In genomic region chr22:50304528-50305392, GRCh38 we compare ENCODE assay signal across 8 cellular contexts. TPM values are rescaled to one million over a fixed set of nuclear protein-coding genes. Genes with fewer than 3 reads are reported as not detected.
DNase-seq lines count a peak whose midpoint lies in the region; ATAC-seq and TF ChIP-seq lines count a peak whose summit lies in the region.

No MANE protein-coding gene starts in this region.

- no peak for DNase-seq in Caco-2
- DNase-seq in NOMO-1 (lab: John Stamatoyannopoulos, UW; ENCODE audit: unreplicated experiment in 2 of 2), result peak; percentile 81 to 91
- DNase-seq in nucleus accumbens (lab: John Stamatoyannopoulos, UW), result peak in 38 of 56 donors; percentile 12 to 73 (median 48)
- no peak for DNase-seq in stimulated activated effector memory CD8-positive, alpha-beta T cell treated with anti-CD3 and anti-CD28 coated beads, Interleukin-12 subunit alpha, Interleukin-12 subunit beta, amount 100 ng/mL, for 72 hours (ENCODE audit: low spot score in 2 of 2)
- DNase-seq in NCI-H2227 (lab: John Stamatoyannopoulos, UW; ENCODE audit: unreplicated experiment), result no peak
- no peak for DNase-seq in activated T-helper 2 cell treated with anti-CD3 and anti-CD28 coated beads, Interferon-gamma antibody, Interleukin-2, Interleukin-4, amounts not matched to agents 10 μg/mL and 5 μg/mL and 100 μg/mL, durations not matched to agents 14 hours and 24 hours and 36 hours (ENCODE audit: low spot score)

- H3K27me3 ChIP-seq in Caco-2 (replicated peaks; ENCODE audit: control insufficient read depth, insufficient read depth, low read length) (no peaks in the 10 kb centered on the region), endocrine pancreas (ENCODE audit: control insufficient read depth, insufficient read depth, low read length) (no peaks in the 10 kb centered on the region)

- TF ChIP-seq CTCF in Caco-2 (IDR thresholded peaks at IDR 0.05; ENCODE audit: insufficient read depth in 1 of 2, low read depth in 1 of 2, low read length in 1 of 2, severe bottlenecking in 1 of 2, unreplicated experiment in 1 of 2), result no peak

- peaks cover 13% of the 10 kb centered on the region for H3K4me1 Mint-ChIP-seq in Caco-2 (ENCODE audit: low read depth, unreplicated experiment)
- peaks cover 17% of the 10 kb centered on the region for H3K4me1 Mint-ChIP-seq in stimulated activated effector memory CD8-positive, alpha-beta T cell treated with anti-CD3 and anti-CD28 coated beads, Interleukin-12 subunit alpha, Interleukin-12 subunit beta, amount 100 ng/mL, for 72 hours
- H3K4me1 Mint-ChIP-seq in activated T-helper 2 cell treated with anti-CD3 and anti-CD28 coated beads, Interferon-gamma antibody, Interleukin-2, Interleukin-4, amounts not matched to agents 10 μg/mL and 5 μg/mL and 100 μg/mL, durations not matched to agents 14 hours and 24 hours and 36 hours (ENCODE audit: low read depth), result peaks cover 6% of the 10 kb centered on the region

- H3K36me3 Mint-ChIP-seq in Caco-2 (ENCODE audit: insufficient read depth, unreplicated experiment), result peaks cover 6% of the 10 kb centered on the region
- no peaks in the 10 kb centered on the region for H3K36me3 Mint-ChIP-seq in stimulated activated effector memory CD8-positive, alpha-beta T cell treated with anti-CD3 and anti-CD28 coated beads, Interleukin-12 subunit alpha, Interleukin-12 subunit beta, amount 100 ng/mL, for 72 hours
- H3K36me3 Mint-ChIP-seq in activated T-helper 2 cell treated with anti-CD3 and anti-CD28 coated beads, Interferon-gamma antibody, Interleukin-2, Interleukin-4, amounts not matched to agents 10 μg/mL and 5 μg/mL and 100 μg/mL, durations not matched to agents 14 hours and 24 hours and 36 hours (ENCODE audit: low read depth), result no peaks in the 10 kb centered on the region

- peak overlapping the region; percentile 89 for H3K27ac Mint-ChIP-seq in Caco-2 (ENCODE audit: unreplicated experiment)
- no peak overlapping the region for H3K27ac Mint-ChIP-seq in stimulated activated effector memory CD8-positive, alpha-beta T cell treated with anti-CD3 and anti-CD28 coated beads, Interleukin-12 subunit alpha, Interleukin-12 subunit beta, amount 100 ng/mL, for 72 hours
- no peak overlapping the region for H3K27ac Mint-ChIP-seq in activated T-helper 2 cell treated with anti-CD3 and anti-CD28 coated beads, Interferon-gamma antibody, Interleukin-2, Interleukin-4, amounts not matched to agents 10 μg/mL and 5 μg/mL and 100 μg/mL, durations not matched to agents 14 hours and 24 hours and 36 hours

- H3K9ac ChIP-seq in endocrine pancreas (ENCODE audit: control insufficient read depth, insufficient read depth, low read length), result peak overlapping the region; percentile 74

- POLR2A ChIA-PET in Caco-2 (lab: Charles Lee), result interaction anchor here (1.0 to 1.5 kb wide), 2 partner anchors 11 to 23 kb away, joined by 4 to 6 read pairs; no protein-coding TSS in a partner anchor

- H3K9me3 ChIP-seq in Caco-2 (no peaks in the 10 kb centered on the region), endocrine pancreas (ENCODE audit: control insufficient read depth, low read length) (no peaks in the 10 kb centered on the region)

- H3K36me3 ChIP-seq in Caco-2 (ENCODE audit: control insufficient read depth, insufficient read depth, low read length) (peaks cover 2% of the 10 kb centered on the region), endocrine pancreas (ENCODE audit: control insufficient read depth, insufficient read depth, low read length) (no peaks in the 10 kb centered on the region)

- BruUV-seq in Caco-2 (replicated peaks; lab: Mats Ljungman, UMichigan), result no TSS peak

- H3K27me3 Mint-ChIP-seq in Caco-2 (ENCODE audit: insufficient read depth, unreplicated experiment), result no peaks in the 10 kb centered on the region
- H3K27me3 Mint-ChIP-seq in activated T-helper 2 cell treated with anti-CD3 and anti-CD28 coated beads, Interferon-gamma antibody, Interleukin-2, Interleukin-4, amounts not matched to agents 10 μg/mL and 5 μg/mL and 100 μg/mL, durations not matched to agents 14 hours and 24 hours and 36 hours (ENCODE audit: low read depth), result peaks cover 11% of the 10 kb centered on the region

- H3K4me3 Mint-ChIP-seq in Caco-2 (ENCODE audit: unreplicated experiment), result peak overlapping the region; percentile 71
- no peak overlapping the region for H3K4me3 Mint-ChIP-seq in stimulated activated effector memory CD8-positive, alpha-beta T cell treated with anti-CD3 and anti-CD28 coated beads, Interleukin-12 subunit alpha, Interleukin-12 subunit beta, amount 100 ng/mL, for 72 hours
- no peak overlapping the region for H3K4me3 Mint-ChIP-seq in activated T-helper 2 cell treated with anti-CD3 and anti-CD28 coated beads, Interferon-gamma antibody, Interleukin-2, Interleukin-4, amounts not matched to agents 10 μg/mL and 5 μg/mL and 100 μg/mL, durations not matched to agents 14 hours and 24 hours and 36 hours (ENCODE audit: low read depth)

- CTCF ChIA-PET in Caco-2 (lab: Charles Lee), result interaction anchor here (1.8 kb wide), 1 partner anchor 11 kb away, joined by 8 read pairs; no protein-coding TSS in a partner anchor

- H3K4me3 ChIP-seq in Caco-2 (ENCODE audit: low read depth, low read length), result no peak overlapping the region
- no peak overlapping the region for H3K4me3 ChIP-seq in endocrine pancreas (ENCODE audit: control insufficient read depth, insufficient read depth, low read length)

- peaks cover 43% of the 10 kb centered on the region for H3K4me1 ChIP-seq in Caco-2
- H3K4me1 ChIP-seq in endocrine pancreas (ENCODE audit: control insufficient read depth, insufficient read depth, low read length), result no peaks in the 10 kb centered on the region

- ATAC-seq in stimulated activated effector memory CD8-positive, alpha-beta T cell treated with anti-CD3 and anti-CD28 coated beads, Interleukin-12 subunit alpha, Interleukin-12 subunit beta, amount 100 ng/mL, for 72 hours, result no peak
- ATAC-seq in HG02885 (IDR thresholded peaks at IDR 0.05; ENCODE audit: poor library complexity, unreplicated experiment), result no peak

- no peaks in the 10 kb centered on the region for H3K9me3 Mint-ChIP-seq in Caco-2 (ENCODE audit: unreplicated experiment)
- H3K9me3 Mint-ChIP-seq in stimulated activated effector memory CD8-positive, alpha-beta T cell treated with anti-CD3 and anti-CD28 coated beads, Interleukin-12 subunit alpha, Interleukin-12 subunit beta, amount 100 ng/mL, for 72 hours, result no peaks in the 10 kb centered on the region
- H3K9me3 Mint-ChIP-seq in activated T-helper 2 cell treated with anti-CD3 and anti-CD28 coated beads, Interferon-gamma antibody, Interleukin-2, Interleukin-4, amounts not matched to agents 10 μg/mL and 5 μg/mL and 100 μg/mL, durations not matched to agents 14 hours and 24 hours and 36 hours, result no peaks in the 10 kb centered on the region

- intact Hi-C loops in Caco-2 (cut with micrococcal nuclease; ENCODE audit: unreplicated experiment), result no loop called here
- intact Hi-C loops in activated T-helper 2 cell treated with anti-CD3 and anti-CD28 coated beads, Interferon-gamma antibody, Interleukin-2, Interleukin-4, amounts not matched to agents 10 μg/mL and 5 μg/mL and 100 μg/mL, durations not matched to agents 14 hours and 24 hours and 36 hours (cut with micrococcal nuclease), result loop anchor here (5.0 kb wide), 1 partner anchor 38 kb away; the partner anchor contains the start of gene PPP6R2

RNA-seq across cellular contexts. Expression of gene PLXNB2, which starts 2.7 kb away (rescaled TPM):
- 260 and 262 TPM in 2 replicates for total RNA-seq in Caco-2 (2022)
- 9.8 and 11.1 TPM in 2 replicates for total RNA-seq in activated T-helper 2 cell treated with anti-CD3 and anti-CD28 coated beads, Interferon-gamma antibody, Interleukin-2, Interleukin-4, amounts not matched to agents 10 μg/mL and 5 μg/mL and 100 μg/mL, durations not matched to agents 14 hours and 24 hours and 36 hours

RNA-seq across cellular contexts. Expression of gene DENND6B, which starts 22.1 kb away (rescaled TPM):
- total RNA-seq in Caco-2 (2022), result 3.4 and 5.5 TPM in 2 replicates
- 2.3 and 2.7 TPM in 2 replicates for total RNA-seq in activated T-helper 2 cell treated with anti-CD3 and anti-CD28 coated beads, Interferon-gamma antibody, Interleukin-2, Interleukin-4, amounts not matched to agents 10 μg/mL and 5 μg/mL and 100 μg/mL, durations not matched to agents 14 hours and 24 hours and 36 hours

RNA-seq across cellular contexts. Expression of gene MAPK11, which starts 34.6 kb away (rescaled TPM):
- total RNA-seq in Caco-2 (2022), result 1.3 and 1.4 TPM in 2 replicates
- 19.0 and 20.9 TPM in 2 replicates for total RNA-seq in activated T-helper 2 cell treated with anti-CD3 and anti-CD28 coated beads, Interferon-gamma antibody, Interleukin-2, Interleukin-4, amounts not matched to agents 10 μg/mL and 5 μg/mL and 100 μg/mL, durations not matched to agents 14 hours and 24 hours and 36 hours

RNA-seq across cellular contexts. Expression of gene PPP6R2, which starts 38.4 kb away (rescaled TPM):
- total RNA-seq in Caco-2 (2022), result 55.5 and 60.7 TPM in 2 replicates
- total RNA-seq in activated T-helper 2 cell treated with anti-CD3 and anti-CD28 coated beads, Interferon-gamma antibody, Interleukin-2, Interleukin-4, amounts not matched to agents 10 μg/mL and 5 μg/mL and 100 μg/mL, durations not matched to agents 14 hours and 24 hours and 36 hours, result 42.9 and 45.0 TPM in 2 replicates

RNA-seq across cellular contexts. Expression of gene MAPK12, which starts 43.3 kb away (rescaled TPM):
- 35.6 and 37.4 TPM in 2 replicates for total RNA-seq in Caco-2 (2022)
- total RNA-seq in activated T-helper 2 cell treated with anti-CD3 and anti-CD28 coated beads, Interferon-gamma antibody, Interleukin-2, Interleukin-4, amounts not matched to agents 10 μg/mL and 5 μg/mL and 100 μg/mL, durations not matched to agents 14 hours and 24 hours and 36 hours, result 16.3 and 17.6 TPM in 2 replicates

Comparison
In these comparisons a context has a peak if more than half of its experiments do, and no peak if none do; other contexts are left out.
1. DNase-seq: peak in NOMO-1 (2 of 2) and nucleus accumbens (38 of 56); none in Caco-2 (0 of 2), stimulated activated effector memory CD8-positive, alpha-beta T cell treated with anti-CD3 and anti-CD28 coated beads, Interleukin-12 subunit alpha, Interleukin-12 subunit beta, amount 100 ng/mL, for 72 hours (0 of 2), NCI-H2227 (single experiment) and activated T-helper 2 cell treated with anti-CD3 and anti-CD28 coated beads, Interferon-gamma antibody, Interleukin-2, Interleukin-4, amounts not matched to agents 10 μg/mL and 5 μg/mL and 100 μg/mL, durations not matched to agents 14 hours and 24 hours and 36 hours (single experiment).
2. RNA of gene PLXNB2, which starts 2.7 kb away (total RNA-seq): 260 to 262 TPM in Caco-2; 9.8 to 11.1 TPM in activated T-helper 2 cell treated with anti-CD3 and anti-CD28 coated beads, Interferon-gamma antibody, Interleukin-2, Interleukin-4, amounts not matched to agents 10 μg/mL and 5 μg/mL and 100 μg/mL, durations not matched to agents 14 hours and 24 hours and 36 hours; every median in the first group is over 10 times any median in the second.